14 cellular contexts compared by ENCODE assay signal in the genomic region with DNA sequence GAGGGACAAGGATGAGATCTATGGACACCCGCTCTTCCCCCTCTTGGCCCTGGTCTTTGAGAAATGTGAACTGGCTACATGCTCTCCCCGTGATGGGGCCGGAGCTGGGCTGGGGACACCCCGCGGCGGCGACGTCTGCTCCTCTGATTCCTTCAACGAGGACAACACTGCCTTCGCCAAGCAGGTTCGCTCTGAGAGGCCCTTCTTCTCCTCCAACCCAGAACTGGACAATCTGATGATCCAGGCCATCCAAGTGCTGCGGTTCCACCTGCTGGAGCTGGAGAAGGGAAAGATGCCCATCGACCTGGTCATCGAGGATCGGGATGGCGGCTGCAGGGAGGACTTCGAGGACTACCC. TPM values are rescaled to one million over a fixed set of nuclear protein-coding genes. Genes with fewer than 3 reads are reported as not detected.
DNase-seq lines count a peak whose midpoint lies in the region; ATAC-seq and TF ChIP-seq lines count a peak whose summit lies in the region.
"Not testable (repeated sequence)": the region's sequence is repeated elsewhere in the genome, so short reads cannot be mapped to it uniquely, and the experiment has no call there.
"Had no signal": no experiment of that assay in that cellular context is flagged by ENCODE, and none has a peak within 500 bp of the region (broad histone marks: within the 10 kb centered on the region; RNA-seq: fewer than 3 reads in every experiment).

No MANE protein-coding gene starts in this region.

- H3K36me3 Mint-ChIP-seq in chondrocyte (ENCODE audit: low read depth); osteocyte (ENCODE audit: unreplicated experiment): not testable (repeated sequence)

- not testable (repeated sequence) for TF ChIP-seq POLR2A in suprapubic skin (IDR thresholded peaks at IDR 0.05)

- peak; percentile 11 for ATAC-seq in foreskin keratinocyte

- in situ Hi-C loops in G401 (cut with HindIII; ENCODE audit: low sequenced_read_pairs), result not testable (repeated sequence)

- WGBS in hepatocyte (ENCODE audit: low lambda C conversion rate, missing lambda C conversion rate), result 89% methylated on average over 17 of the region's 17 CpGs
- WGBS in mesodermal cell (ENCODE audit: insufficient coverage in 2 of 2), 2 experiments, result 95 to 97% methylated on average over 3 to 10 of the region's 17 CpGs
- WGBS in suprapubic skin, result 96% methylated on average over 16 of the region's 17 CpGs

- H3K4me3 ChIP-seq in hepatocyte, result not testable (repeated sequence)
- H3K4me3 ChIP-seq in mesodermal cell (ENCODE audit: extremely low read depth, insufficient read depth, low read length, poor library complexity, severe bottlenecking), result peak overlapping the region; percentile 28
- peak overlapping the region; percentile 10 for H3K4me3 ChIP-seq in suprapubic skin

- H3K27me3 Mint-ChIP-seq in chondrocyte (ENCODE audit: low read depth), result not testable (repeated sequence)
- H3K27me3 Mint-ChIP-seq in osteocyte (ENCODE audit: unreplicated experiment), result peaks cover 10% of the 10 kb centered on the region

- H4K20me1 ChIP-seq in hepatocyte (ENCODE audit: insufficient read depth, poor library complexity, severe bottlenecking), result not testable (repeated sequence)

- TF ChIP-seq EP300 in suprapubic skin (IDR thresholded peaks at IDR 0.05), result not testable (repeated sequence)

- H3K27me3 ChIP-seq in foreskin keratinocyte, result peaks cover 13% of the 10 kb centered on the region
- not testable (repeated sequence) for H3K27me3 ChIP-seq in hepatocyte
- peaks cover 27% of the 10 kb centered on the region for H3K27me3 ChIP-seq in suprapubic skin

- not testable (repeated sequence) for H3K4me1 Mint-ChIP-seq in chondrocyte (ENCODE audit: low read depth); osteocyte (ENCODE audit: unreplicated experiment)

- H3K9me2 ChIP-seq in hepatocyte (replicated peaks; ENCODE audit: insufficient read depth), result not testable (repeated sequence)

- not testable (repeated sequence) for H3K4me1 ChIP-seq in foreskin keratinocyte; hepatocyte (ENCODE audit: insufficient read depth); mesodermal cell (ENCODE audit: control insufficient read depth, insufficient read depth, low read length, poor library complexity, severe bottlenecking); suprapubic skin

- H3K9me3 Mint-ChIP-seq in chondrocyte (ENCODE audit: low read depth); osteocyte (ENCODE audit: unreplicated experiment): not testable (repeated sequence)

- not testable (repeated sequence) for H3K9me3 ChIP-seq in hepatocyte (ENCODE audit: low read depth); mesodermal cell (ENCODE audit: control insufficient read depth, low read length); suprapubic skin

- H3K79me2 ChIP-seq in hepatocyte, result not testable (repeated sequence)

- not testable (repeated sequence) for H3K27ac Mint-ChIP-seq in chondrocyte (ENCODE audit: unreplicated experiment); osteocyte (ENCODE audit: unreplicated experiment)

- peak; percentile 78 for DNase-seq in G401 (ENCODE audit: low spot score)
- DNase-seq in NCI-H748 (lab: John Stamatoyannopoulos, UW; ENCODE audit: unreplicated experiment), result peak; percentile 17
- DNase-seq in chondrocyte (ENCODE audit: low spot score); foreskin keratinocyte; hepatocyte (ENCODE audit: low spot score); osteocyte (ENCODE audit: extremely low spot score, unreplicated experiment); suprapubic skin (ENCODE audit: low spot score in 2 of 2): not testable (repeated sequence)

- H2AFZ ChIP-seq in hepatocyte, result peak overlapping the region; percentile 45

- H3K4me3 Mint-ChIP-seq in chondrocyte (ENCODE audit: unreplicated experiment) (peak overlapping the region; percentile 64), osteocyte (ENCODE audit: unreplicated experiment) (peak overlapping the region; percentile 48)

- peak overlapping the region; percentile 74 for H3K4me2 ChIP-seq in hepatocyte

- H3K27ac ChIP-seq in foreskin keratinocyte; hepatocyte; mesodermal cell (ENCODE audit: low read depth, low read length, severe bottlenecking); suprapubic skin: not testable (repeated sequence)

- not testable (repeated sequence) for TF ChIP-seq CTCF in chondrocyte (IDR thresholded peaks at IDR 0.05); foreskin keratinocyte (conservative IDR thresholded peaks at IDR 0.05); hepatocyte (IDR thresholded peaks at IDR 0.05; ENCODE audit: poor library complexity); osteocyte (IDR thresholded peaks at IDR 0.05); suprapubic skin (IDR thresholded peaks at IDR 0.05)

- H3K36me3 ChIP-seq in hepatocyte (replicated peaks; ENCODE audit: insufficient read depth, low read depth); mesodermal cell (ENCODE audit: control insufficient read depth, insufficient read depth, low read length); suprapubic skin: not testable (repeated sequence)

RNA-seq across cellular contexts. Expression of gene CDRT15L2, which starts 9.9 kb away (rescaled TPM):
- not detected in 2 replicates for total RNA-seq in G401 (2014; rRNA removed; shearing (Covaris generic))
- total RNA-seq in chondrocyte (not detected in 3 replicates), foreskin keratinocyte (not detected in 2 replicates), hepatocyte (not detected in 2 replicates), osteocyte (not detected in 2 replicates), suprapubic skin (1 to 10 TPM in 1 of 4 donors, not detected in 3; 1.0 TPM)
- polyA plus RNA-seq in foreskin keratinocyte (not detected in 2 replicates), hepatocyte (not detected in 2 replicates)
- not detected for polyA plus RNA-seq in mesodermal cell (2013, experiment 1 of 2)
- polyA plus RNA-seq in mesodermal cell (2013, experiment 2 of 2), result not detected
- total RNA-seq: A172; Calu3; CD8-positive, alpha-beta memory T cell; GM23248; HT-29 had no signal
- polyA plus RNA-seq: CD8-positive, alpha-beta memory T cell; GM23248; IgD-negative memory B cell had no signal
